8 cellular contexts compared by ENCODE assay signal in genomic region chr2:120223034-120223912, GRCh38. TPM values are rescaled to one million over a fixed set of nuclear protein-coding genes. Genes with fewer than 3 reads are reported as not detected.
A peak's percentile ranks its signal among the peaks of the same experiment; 100 is the strongest.
DNase-seq lines count a peak whose midpoint lies in the region; ATAC-seq and TF ChIP-seq lines count a peak whose summit lies in the region.

TMEM185B (minus strand) TSS chr2:120223400; CDS start chr2:120222976, 424 bp downstream.

- TF ChIP-seq CTCF in GM13977 (IDR thresholded peaks at IDR 0.05; ENCODE audit: extremely low read depth, insufficient read depth, missing control alignments) (peak; percentile 27), right atrium auricular region (IDR thresholded peaks at IDR 0.05) (peak; percentile 16 to 39)

- peak within 1 kb of the TSS; percentile 89 to 90 for H3K27ac ChIP-seq in right atrium auricular region
- H3K27ac ChIP-seq in rectal smooth muscle tissue (ENCODE audit: low read depth, low read length): peak within 1 kb of the TSS; percentile 93
- H3K27ac ChIP-seq in aorta (ENCODE audit: low read depth in 1 of 2, low read length in 2 of 2): peak within 1 kb of the TSS in 1 of 2 donors; percentile 20

- peak; percentile 96 for DNase-seq in GM13977 (ENCODE audit: low spot score)
- peak; percentile 76 to 98 (median 96) for DNase-seq in NCI-H1417 (lab: John Stamatoyannopoulos, UW)
- DNase-seq in amniotic stem cell (lab: John Stamatoyannopoulos, UW): peak; percentile 52
- DNase-seq in right atrium auricular region (ENCODE audit: low spot score): peak; percentile 89
- DNase-seq in aorta: peak; percentile 92 to 97

- peaks cover 65% of the 10 kb centered on the region for H3K4me1 Mint-ChIP-seq in T-helper 1 cell treated with Interleukin-12 subunit alpha and Interleukin-12 subunit beta and Interleukin-4 antibody, amounts not matched to agents 30 μg/mL and 1 μg/mL, for 36 hours (ENCODE audit: low read depth)

- H3K4me1 ChIP-seq in right atrium auricular region (peaks cover 0 to 32% of the 10 kb centered on the region in 2 donors), rectal smooth muscle tissue (ENCODE audit: control insufficient read depth, insufficient read depth, low read length) (peaks cover 12% of the 10 kb centered on the region), aorta (ENCODE audit: control insufficient read depth in 1 of 2, insufficient read depth in 2 of 2, low read length in 2 of 2) (no peaks in the 10 kb centered on the region)

- intact Hi-C loops in aorta (cut with DNase I): loop anchor here in 1 of 2 donors (5.0 kb wide), 1 partner anchor 89 kb away; no protein-coding TSS in a partner anchor

- H3K4me3 ChIP-seq in right atrium auricular region (peak within 1 kb of the TSS; percentile 63 to 70), rectal smooth muscle tissue (ENCODE audit: low read length) (peak within 1 kb of the TSS; percentile 75), aorta (ENCODE audit: low read length in 2 of 2) (peak within 1 kb of the TSS; percentile 46 to 65)

- in situ Hi-C loops in GM13977 (cut with MboI; ENCODE audit: low pct_unique_long_range_greater_than_20kb, low sequenced_read_pairs, unreplicated experiment): no loop called here

- H3K4me3 Mint-ChIP-seq in T-helper 1 cell treated with Interleukin-12 subunit alpha and Interleukin-12 subunit beta and Interleukin-4 antibody, amounts not matched to agents 30 μg/mL and 1 μg/mL, for 36 hours: peak within 1 kb of the TSS; percentile 83

- WGBS in aorta, 2 donors: 2 to 3% methylated on average over 95 to 108 of the region's 108 CpGs

- H3K9me3 Mint-ChIP-seq in T-helper 1 cell treated with Interleukin-12 subunit alpha and Interleukin-12 subunit beta and Interleukin-4 antibody, amounts not matched to agents 30 μg/mL and 1 μg/mL, for 36 hours: peaks cover 5% of the 10 kb centered on the region

- H3K36me3 ChIP-seq in right atrium auricular region (no peaks in the 10 kb centered on the region), rectal smooth muscle tissue (ENCODE audit: control insufficient read depth, insufficient read depth, low read length) (no peaks in the 10 kb centered on the region), aorta (ENCODE audit: control insufficient read depth in 1 of 2, insufficient read depth in 2 of 2, low read length in 1 of 2) (peaks cover 0 to 2% of the 10 kb centered on the region in 2 donors)

- no peaks in the 10 kb centered on the region for H3K27me3 Mint-ChIP-seq in T-helper 1 cell treated with Interleukin-12 subunit alpha and Interleukin-12 subunit beta and Interleukin-4 antibody, amounts not matched to agents 30 μg/mL and 1 μg/mL, for 36 hours (ENCODE audit: low read depth)

- ATAC-seq in HG02798 (IDR thresholded peaks at IDR 0.05; ENCODE audit: poor library complexity, unreplicated experiment) (peak; percentile 91), aorta (ENCODE audit: low FRiP score) (peak; percentile 97)

- peak within 1 kb of the TSS; percentile 92 for H3K27ac Mint-ChIP-seq in T-helper 1 cell treated with Interleukin-12 subunit alpha and Interleukin-12 subunit beta and Interleukin-4 antibody, amounts not matched to agents 30 μg/mL and 1 μg/mL, for 36 hours

- H3K27me3 ChIP-seq in right atrium auricular region: no peaks in the 10 kb centered on the region
- H3K27me3 ChIP-seq in rectal smooth muscle tissue (ENCODE audit: control insufficient read depth, insufficient read depth, low read length): no peaks in the 10 kb centered on the region
- H3K27me3 ChIP-seq in aorta (ENCODE audit: control insufficient read depth in 1 of 2, insufficient read depth in 2 of 2, low read length in 1 of 2): no peaks in the 10 kb centered on the region

- H3K9me3 ChIP-seq in right atrium auricular region (peaks cover 0 to 5% of the 10 kb centered on the region in 2 donors), aorta (ENCODE audit: control insufficient read depth, low read length) (no peaks in the 10 kb centered on the region)

- H3K36me3 Mint-ChIP-seq in T-helper 1 cell treated with Interleukin-12 subunit alpha and Interleukin-12 subunit beta and Interleukin-4 antibody, amounts not matched to agents 30 μg/mL and 1 μg/mL, for 36 hours (ENCODE audit: low read depth): peaks cover 49% of the 10 kb centered on the region

- peak within 1 kb of the TSS; percentile 64 for H3K9ac ChIP-seq in rectal smooth muscle tissue (ENCODE audit: low read length)

RNA-seq across cellular contexts. Expression of gene TMEM185B, which starts in this region (rescaled TPM):
- total RNA-seq in right atrium auricular region (10 to 100 TPM; 31.8 to 33.2 TPM), aorta (10 to 100 TPM; 17.5 to 20.8 TPM)
- polyA plus RNA-seq in aorta: 1 to 10 TPM; 4.9 to 8.0 TPM
